Comparison of ENCODE assay signal across 16 cellular contexts in genomic region chr14:75871181-75871880, GRCh38.
DNase-seq lines count a peak whose midpoint lies in the region; ATAC-seq and TF ChIP-seq lines count a peak whose summit lies in the region.
"Had no signal": no experiment of that assay in that cellular context is flagged by ENCODE, and none has a peak within 500 bp of the region (broad histone marks: within the 10 kb centered on the region; RNA-seq: fewer than 3 reads in every experiment).

No MANE protein-coding gene starts in this region.

- no peaks in the 10 kb centered on the region for H3K9me3 ChIP-seq in heart left ventricle
- H3K9me3 ChIP-seq in right atrium auricular region, result no peaks in the 10 kb centered on the region
- H3K9me3 ChIP-seq in upper lobe of right lung, result no peaks in the 10 kb centered on the region
- H3K9me3 ChIP-seq: lower lobe of right lung, tibial artery had no signal

- no peak for TF ChIP-seq CTCF in heart left ventricle (IDR thresholded peaks at IDR 0.05)
- no peak for TF ChIP-seq CTCF in right atrium auricular region (IDR thresholded peaks at IDR 0.05)
- TF ChIP-seq CTCF in upper lobe of right lung (IDR thresholded peaks at IDR 0.05), result no peak

- H3K4me3 Mint-ChIP-seq in stimulated activated naive CD8-positive, alpha-beta T cell treated with anti-CD3 and anti-CD28 coated beads, Interleukin-15, amount 100 ng/mL, for 72 hours, result no peak overlapping the region
- H3K4me3 Mint-ChIP-seq: CD4-positive, alpha-beta T cell; dendritic cell treated with granulocyte-macrophage colony-stimulating factor and Interleukin-4, amounts not matched to agents 40 ng/mL and 50 ng/mL, for 4 days; T-helper 17 cell had no signal

- H3K27ac Mint-ChIP-seq in stimulated activated naive CD8-positive, alpha-beta T cell treated with anti-CD3 and anti-CD28 coated beads, Interleukin-15, amount 100 ng/mL, for 72 hours, result peak overlapping the region in 1 of 2 donors; percentile 24
- H3K27ac Mint-ChIP-seq: CD4-positive, alpha-beta T cell; dendritic cell treated with granulocyte-macrophage colony-stimulating factor and Interleukin-4, amounts not matched to agents 40 ng/mL and 50 ng/mL, for 4 days; T-helper 17 cell had no signal

- no peak for TF ChIP-seq POLR2A in heart left ventricle (IDR thresholded peaks at IDR 0.05)

- H3K27me3 Mint-ChIP-seq in stimulated activated naive CD8-positive, alpha-beta T cell treated with anti-CD3 and anti-CD28 coated beads, Interleukin-15, amount 100 ng/mL, for 72 hours, result no peaks in the 10 kb centered on the region
- H3K27me3 Mint-ChIP-seq: CD4-positive, alpha-beta T cell; dendritic cell treated with granulocyte-macrophage colony-stimulating factor and Interleukin-4, amounts not matched to agents 40 ng/mL and 50 ng/mL, for 4 days; T-helper 17 cell had no signal

- ATAC-seq in heart left ventricle (peak in 3 of 4 donors; percentile 8 to 37 (median 35)), left colon (peak; percentile 68), HG02623 (IDR thresholded peaks at IDR 0.05; ENCODE audit: unreplicated experiment) (no peak), upper lobe of right lung (no peak)
- no peak for ATAC-seq in stimulated activated naive CD8-positive, alpha-beta T cell treated with anti-CD3 and anti-CD28 coated beads, Interleukin-15, amount 100 ng/mL, for 72 hours
- ATAC-seq: lower lobe of right lung, T-helper 17 cell had no signal

- H3K4me1 ChIP-seq in heart left ventricle (peaks cover 0 to 44% (median 29%) of the 10 kb centered on the region in 12 donors), right atrium auricular region (peaks cover 0 to 22% of the 10 kb centered on the region in 2 donors), upper lobe of right lung (no peaks in the 10 kb centered on the region)

- H3K9me3 Mint-ChIP-seq in stimulated activated naive CD8-positive, alpha-beta T cell treated with anti-CD3 and anti-CD28 coated beads, Interleukin-15, amount 100 ng/mL, for 72 hours, result no peaks in the 10 kb centered on the region
- H3K9me3 Mint-ChIP-seq: CD4-positive, alpha-beta T cell; dendritic cell treated with granulocyte-macrophage colony-stimulating factor and Interleukin-4, amounts not matched to agents 40 ng/mL and 50 ng/mL, for 4 days had no signal

- no peaks in the 10 kb centered on the region for H3K36me3 ChIP-seq in heart left ventricle
- H3K36me3 ChIP-seq in right atrium auricular region, result no peaks in the 10 kb centered on the region
- no peaks in the 10 kb centered on the region for H3K36me3 ChIP-seq in upper lobe of right lung
- H3K36me3 ChIP-seq: lower lobe of right lung, tibial artery had no signal

- WGBS in heart left ventricle, 4 donors, result 43 to 49% (median 44%) methylated on average over 6 of the region's 6 CpGs

- H3K4me3 ChIP-seq in heart left ventricle (no peak overlapping the region), right atrium auricular region (no peak overlapping the region), upper lobe of right lung (no peak overlapping the region)
- H3K4me3 ChIP-seq: lower lobe of right lung, tibial artery had no signal

- DNase-seq in heart left ventricle (no peak), right atrium auricular region (ENCODE audit: low spot score) (no peak), astrocyte of the hippocampus (ENCODE audit: low read depth, low spot score) (peak; percentile 64), left colon (no peak), NCI-H226 (no peak), upper lobe of right lung (no peak)
- DNase-seq in stimulated activated naive CD8-positive, alpha-beta T cell treated with anti-CD3 and anti-CD28 coated beads, Interleukin-15, amount 100 ng/mL, for 72 hours, result no peak
- DNase-seq: activated CD4-positive, CD25-positive, alpha-beta regulatory T cell; amygdala; CD4-positive, alpha-beta T cell; lower lobe of right lung; NCI-H82; T-helper 17 cell; tibial artery had no signal

- H3K27me3 ChIP-seq in heart left ventricle, result no peaks in the 10 kb centered on the region
- no peaks in the 10 kb centered on the region for H3K27me3 ChIP-seq in right atrium auricular region
- H3K27me3 ChIP-seq in upper lobe of right lung, result no peaks in the 10 kb centered on the region
- H3K27me3 ChIP-seq: tibial artery had no signal

- H3K27ac ChIP-seq in heart left ventricle (peak overlapping the region in 5 of 12 donors; percentile 0 to 32 (median 28)), right atrium auricular region (no peak overlapping the region), upper lobe of right lung (no peak overlapping the region)
- H3K27ac ChIP-seq: lower lobe of right lung, tibial artery had no signal

- H3K4me1 Mint-ChIP-seq in stimulated activated naive CD8-positive, alpha-beta T cell treated with anti-CD3 and anti-CD28 coated beads, Interleukin-15, amount 100 ng/mL, for 72 hours, result peaks cover 4% of the 10 kb centered on the region

- intact Hi-C loops in heart left ventricle (cut with DNase I) (no loop called here), left colon (cut with DNase I, micrococcal nuclease) (no loop called here), upper lobe of right lung (cut with DNase I) (no loop called here)

Comparison
In these comparisons a context has a peak if more than half of its experiments do, and no peak if none do; other contexts are left out.
1. ATAC-seq: peak in heart left ventricle (3 of 4) and left colon (single experiment); none in HG02623 (single experiment), stimulated activated naive CD8-positive, alpha-beta T cell treated with anti-CD3 and anti-CD28 coated beads, Interleukin-15, amount 100 ng/mL, for 72 hours (single experiment) and upper lobe of right lung (single experiment).